1 cellular context compared by ENCODE assay signal in the genomic region with DNA sequence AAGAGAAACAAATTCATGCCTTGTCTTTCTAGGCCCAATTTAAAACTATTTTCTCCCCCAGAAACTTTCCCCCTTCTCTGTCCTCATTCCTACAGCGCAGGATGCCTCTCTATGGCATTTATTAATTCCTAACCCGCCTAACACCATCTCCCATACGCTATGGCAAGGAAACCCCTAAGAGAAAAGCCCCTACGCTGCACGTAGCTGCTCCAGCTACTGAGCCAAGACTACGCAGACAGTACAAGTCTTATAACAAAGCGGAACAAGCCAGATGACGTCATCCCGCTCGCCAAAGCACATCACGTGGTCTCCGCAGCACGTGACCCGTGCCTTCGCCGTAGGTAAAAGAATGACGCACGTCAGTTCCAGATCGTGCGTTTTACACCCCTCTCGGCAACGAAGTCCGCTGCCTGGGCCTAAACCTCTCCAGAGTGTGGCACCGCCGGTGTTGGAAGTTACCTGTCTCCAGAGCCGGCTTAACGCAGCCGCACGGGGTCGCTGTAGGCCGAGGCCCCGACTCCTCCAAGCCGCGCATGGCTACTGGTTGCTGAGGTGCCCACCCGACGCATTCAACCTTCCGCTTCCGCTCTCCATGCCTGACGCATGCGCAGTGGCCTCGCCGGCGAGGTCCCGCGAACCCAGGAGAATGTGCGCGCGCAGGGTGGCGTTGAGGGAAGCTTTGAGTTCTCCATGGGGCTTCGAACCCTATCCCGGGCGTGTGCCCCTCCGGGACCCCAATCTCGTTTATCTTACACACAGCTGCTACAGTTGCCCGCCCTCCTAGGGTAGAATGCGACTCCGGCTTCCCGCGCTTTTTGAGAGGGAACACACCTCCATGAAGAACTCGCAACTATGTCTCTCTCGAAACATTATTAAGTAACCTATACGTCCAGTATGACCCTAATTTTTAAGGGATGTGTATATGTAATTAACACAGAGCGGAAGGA.
TF ChIP-seq lines count a peak whose summit lies in the region.

TSS of gene TRMO (minus strand) at position 542 of the 947 bp plus-strand sequence. CDS start at position 535, 7 bp downstream.

TF ChIP-seq in GM12878, 131 proteins besides CTCF, POLR2A, EP300 and RAD21 (continued from another document):
- TF ChIP-seq PRDM15 (CRISPR knock-in tag; IDR thresholded peaks at IDR 0.05) (peak; percentile 98), NFYA (IDR thresholded peaks at IDR 0.05; ENCODE audit: borderline replicate concordance, low read depth, low read length) (no peak), SUZ12 (IDR thresholded peaks at IDR 0.05; ENCODE audit: unreplicated experiment) (no peak), CHD1 (IDR thresholded peaks at IDR 0.05; ENCODE audit: low read depth, low read length) (no peak), FOS (IDR thresholded peaks at IDR 0.05; ENCODE audit: borderline replicate concordance, extremely low read depth, insufficient read length) (peak; percentile 62), USF1 (IDR thresholded peaks at IDR 0.05; ENCODE audit: borderline replicate concordance, extremely low read length, insufficient read depth, low read depth, low read length) (peak; percentile 99), PML (IDR thresholded peaks at IDR 0.05; ENCODE audit: low read length) (peak; percentile 90), SMARCA5 (IDR thresholded peaks at IDR 0.05) (peak; percentile 86; the same call in 1 of the 2 replicates), RAD51 (IDR thresholded peaks at IDR 0.05) (peak; percentile 100), SUPT20H (IDR thresholded peaks at IDR 0.05; ENCODE audit: borderline replicate concordance, control insufficient read depth, low read depth, low read length) (no peak), CBX3 (IDR thresholded peaks at IDR 0.05; ENCODE audit: borderline replicate concordance, low read depth) (no peak), EGR1 (IDR thresholded peaks at IDR 0.05; ENCODE audit: borderline replicate concordance in 1 of 2, low read depth in 2 of 2, low read length in 2 of 2) (peak in 1 of 2 experiments; percentile 63; a peak in 1 of 3 replicates), HDGF (IDR thresholded peaks at IDR 0.05) (peak; percentile 82), ZNF24 (IDR thresholded peaks at IDR 0.05) (peak; percentile 83), SIX5 (IDR thresholded peaks at IDR 0.05; ENCODE audit: low read depth, low read length, severe bottlenecking) (no peak), EED (IDR thresholded peaks at IDR 0.05; ENCODE audit: low read depth) (peak; percentile 36), POU2F2 (IDR thresholded peaks at IDR 0.05; ENCODE audit: borderline replicate concordance, low read depth, low read length) (peak; percentile 97), ZNF207 (IDR thresholded peaks at IDR 0.05; ENCODE audit: borderline replicate concordance) (peak; percentile 100), SMAD5 (IDR thresholded peaks at IDR 0.05; ENCODE audit: low read depth) (peak; percentile 79), CEBPB (IDR thresholded peaks at IDR 0.05; ENCODE audit: borderline replicate concordance in 1 of 2, low read depth in 2 of 2, low read length in 2 of 2) (no peak), MEF2B (IDR thresholded peaks at IDR 0.05; ENCODE audit: partially characterized antibody, poor library complexity, severe bottlenecking) (peak; percentile 85), CUX1 (IDR thresholded peaks at IDR 0.05; ENCODE audit: insufficient replicate concordance, low read depth, low read length) (no peak), CREB1 (IDR thresholded peaks at IDR 0.05; ENCODE audit: low read depth) (peak; percentile 99), GABPA (IDR thresholded peaks at IDR 0.05; ENCODE audit: low read depth) (peak; percentile 81), EZH2 (IDR thresholded peaks at IDR 0.05; ENCODE audit: borderline replicate concordance, control insufficient read depth, low read depth, low read length) (no peak), BHLHE40 (IDR thresholded peaks at IDR 0.05; ENCODE audit: borderline replicate concordance in 1 of 2, low read depth in 2 of 2, low read length in 1 of 2) (peak; percentile 95 to 99), KDM1A (IDR thresholded peaks at IDR 0.05; ENCODE audit: borderline replicate concordance) (no peak), BMI1 (IDR thresholded peaks at IDR 0.05; ENCODE audit: borderline replicate concordance) (peak; percentile 55; the same call in 1 of the 2 replicates), RCOR1 (conservative IDR thresholded peaks at IDR 0.05; ENCODE audit: low read depth, low read length) (0 out of 2 replicates have a peak, but pooled peaks have one; percentile 67), ATF7 (IDR thresholded peaks at IDR 0.05; ENCODE audit: low read depth) (peak; percentile 100), IRF4 (IDR thresholded peaks at IDR 0.05; ENCODE audit: low read depth, low read length) (0 out of 2 replicates have a peak, but pooled peaks have one; percentile 20)
- TF ChIP-seq, protein P1, sequence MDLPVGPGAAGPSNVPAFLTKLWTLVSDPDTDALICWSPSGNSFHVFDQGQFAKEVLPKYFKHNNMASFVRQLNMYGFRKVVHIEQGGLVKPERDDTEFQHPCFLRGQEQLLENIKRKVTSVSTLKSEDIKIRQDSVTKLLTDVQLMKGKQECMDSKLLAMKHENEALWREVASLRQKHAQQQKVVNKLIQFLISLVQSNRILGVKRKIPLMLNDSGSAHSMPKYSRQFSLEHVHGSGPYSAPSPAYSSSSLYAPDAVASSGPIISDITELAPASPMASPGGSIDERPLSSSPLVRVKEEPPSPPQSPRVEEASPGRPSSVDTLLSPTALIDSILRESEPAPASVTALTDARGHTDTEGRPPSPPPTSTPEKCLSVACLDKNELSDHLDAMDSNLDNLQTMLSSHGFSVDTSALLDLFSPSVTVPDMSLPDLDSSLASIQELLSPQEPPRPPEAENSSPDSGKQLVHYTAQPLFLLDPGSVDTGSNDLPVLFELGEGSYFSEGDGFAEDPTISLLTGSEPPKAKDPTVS (IDR thresholded peaks at IDR 0.05; ENCODE audit: low read depth, low read length): peak; percentile 44; the same call in 1 of the 2 replicates
- TF ChIP-seq, protein P2, sequence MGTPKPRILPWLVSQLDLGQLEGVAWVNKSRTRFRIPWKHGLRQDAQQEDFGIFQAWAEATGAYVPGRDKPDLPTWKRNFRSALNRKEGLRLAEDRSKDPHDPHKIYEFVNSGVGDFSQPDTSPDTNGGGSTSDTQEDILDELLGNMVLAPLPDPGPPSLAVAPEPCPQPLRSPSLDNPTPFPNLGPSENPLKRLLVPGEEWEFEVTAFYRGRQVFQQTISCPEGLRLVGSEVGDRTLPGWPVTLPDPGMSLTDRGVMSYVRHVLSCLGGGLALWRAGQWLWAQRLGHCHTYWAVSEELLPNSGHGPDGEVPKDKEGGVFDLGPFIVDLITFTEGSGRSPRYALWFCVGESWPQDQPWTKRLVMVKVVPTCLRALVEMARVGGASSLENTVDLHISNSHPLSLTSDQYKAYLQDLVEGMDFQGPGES (IDR thresholded peaks at IDR 0.05): peak; percentile 66; the same call in 1 of the 2 replicates
